In genomic region chr2:96305979-96306308, GRCh38 we compare ENCODE assay signal across 8 cellular contexts. TPM values are rescaled to one million over a fixed set of nuclear protein-coding genes. Genes with fewer than 3 reads are reported as not detected.
DNase-seq lines count a peak whose midpoint lies in the region; ATAC-seq lines count a peak whose summit lies in the region.

No MANE protein-coding gene starts in this region.

- H3K36me3 Mint-ChIP-seq in activated T-helper 2 cell treated with anti-CD3 and anti-CD28 coated beads, Interferon-gamma antibody, Interleukin-2, Interleukin-4, amounts not matched to agents 10 μg/mL and 5 μg/mL and 100 μg/mL, durations not matched to agents 14 hours and 24 hours and 36 hours (ENCODE audit: low read depth), result peaks cover 61% of the 10 kb centered on the region

- peak overlapping the region; percentile 95 for H3K4me3 Mint-ChIP-seq in activated T-helper 2 cell treated with anti-CD3 and anti-CD28 coated beads, Interferon-gamma antibody, Interleukin-2, Interleukin-4, amounts not matched to agents 10 μg/mL and 5 μg/mL and 100 μg/mL, durations not matched to agents 14 hours and 24 hours and 36 hours (ENCODE audit: low read depth)

- peaks cover 44% of the 10 kb centered on the region for H3K4me1 Mint-ChIP-seq in activated T-helper 2 cell treated with anti-CD3 and anti-CD28 coated beads, Interferon-gamma antibody, Interleukin-2, Interleukin-4, amounts not matched to agents 10 μg/mL and 5 μg/mL and 100 μg/mL, durations not matched to agents 14 hours and 24 hours and 36 hours (ENCODE audit: low read depth)

- peak; percentile 32 for DNase-seq in NCI-H82 (lab: John Stamatoyannopoulos, UW)
- DNase-seq in NCI-H82 treated with DMSO at 0.1 percent for 48 hours (lab: John Stamatoyannopoulos, UW; ENCODE audit: unreplicated experiment), result no peak
- DNase-seq in activated T-helper 2 cell treated with anti-CD3 and anti-CD28 coated beads, Interferon-gamma antibody, Interleukin-2, Interleukin-4, amounts not matched to agents 10 μg/mL and 5 μg/mL and 100 μg/mL, durations not matched to agents 14 hours and 24 hours and 36 hours (ENCODE audit: low spot score), result no peak
- no peak for DNase-seq in NCI-H748 (lab: John Stamatoyannopoulos, UW; ENCODE audit: unreplicated experiment)
- DNase-seq in activated effector memory CD4-positive, alpha-beta T cell treated with Interleukin-2 at 50 U/mL for 16 hours, result no peak

- H3K9me3 ChIP-seq in iPS-18c (ENCODE audit: control insufficient read depth, insufficient read depth, low read length), result no peaks in the 10 kb centered on the region
- no peaks in the 10 kb centered on the region for H3K9me3 ChIP-seq in subcutaneous abdominal adipose tissue (ENCODE audit: control insufficient read depth in 5 of 5, low read length in 5 of 5)

- H3K27ac ChIP-seq in subcutaneous abdominal adipose tissue (ENCODE audit: low read depth, low read length), result peak overlapping the region; percentile 85

- H3K36me3 ChIP-seq in subcutaneous abdominal adipose tissue (ENCODE audit: control insufficient read depth in 5 of 5, insufficient read depth in 5 of 5, low read length in 5 of 5), result peaks cover 11 to 31% (median 26%) of the 10 kb centered on the region in 5 donors

- H3K4me1 ChIP-seq in subcutaneous abdominal adipose tissue (ENCODE audit: control insufficient read depth in 5 of 5, insufficient read depth in 5 of 5, low read length in 5 of 5), result peaks cover 3 to 27% (median 21%) of the 10 kb centered on the region in 5 donors

- H3K27me3 ChIP-seq in subcutaneous abdominal adipose tissue (ENCODE audit: control insufficient read depth in 5 of 5, insufficient read depth in 4 of 5, low read length in 5 of 5), result no peaks in the 10 kb centered on the region

- ATAC-seq in HG02571 (IDR thresholded peaks at IDR 0.05; ENCODE audit: unreplicated experiment), result no peak

- no peaks in the 10 kb centered on the region for H3K27me3 Mint-ChIP-seq in activated T-helper 2 cell treated with anti-CD3 and anti-CD28 coated beads, Interferon-gamma antibody, Interleukin-2, Interleukin-4, amounts not matched to agents 10 μg/mL and 5 μg/mL and 100 μg/mL, durations not matched to agents 14 hours and 24 hours and 36 hours (ENCODE audit: low read depth)

- intact Hi-C loops in activated T-helper 2 cell treated with anti-CD3 and anti-CD28 coated beads, Interferon-gamma antibody, Interleukin-2, Interleukin-4, amounts not matched to agents 10 μg/mL and 5 μg/mL and 100 μg/mL, durations not matched to agents 14 hours and 24 hours and 36 hours (cut with micrococcal nuclease), result loop anchor here (1.0 kb wide), 4 partner anchors 15 to 40 kb away; partner anchors contain the start of genes CIAO1 and NCAPH

- H3K9me3 Mint-ChIP-seq in activated T-helper 2 cell treated with anti-CD3 and anti-CD28 coated beads, Interferon-gamma antibody, Interleukin-2, Interleukin-4, amounts not matched to agents 10 μg/mL and 5 μg/mL and 100 μg/mL, durations not matched to agents 14 hours and 24 hours and 36 hours, result no peaks in the 10 kb centered on the region

- peak overlapping the region; percentile 94 for H3K27ac Mint-ChIP-seq in activated T-helper 2 cell treated with anti-CD3 and anti-CD28 coated beads, Interferon-gamma antibody, Interleukin-2, Interleukin-4, amounts not matched to agents 10 μg/mL and 5 μg/mL and 100 μg/mL, durations not matched to agents 14 hours and 24 hours and 36 hours

- peak overlapping the region; percentile 63 to 98 (median 88) for H3K9ac ChIP-seq in subcutaneous abdominal adipose tissue (ENCODE audit: low read length in 5 of 5)

- H3K4me3 ChIP-seq in iPS-18c (ENCODE audit: insufficient read depth, low read depth, low read length), result peak overlapping the region; percentile 90
- H3K4me3 ChIP-seq in subcutaneous abdominal adipose tissue (ENCODE audit: low read depth in 1 of 5, low read length in 5 of 5), result peak overlapping the region; percentile 91 to 100 (median 96)

RNA-seq across cellular contexts. Expression of gene SNRNP200, which starts 0.6 kb away (rescaled TPM):
- total RNA-seq in activated T-helper 2 cell treated with anti-CD3 and anti-CD28 coated beads, Interferon-gamma antibody, Interleukin-2, Interleukin-4, amounts not matched to agents 10 μg/mL and 5 μg/mL and 100 μg/mL, durations not matched to agents 14 hours and 24 hours and 36 hours, result 191 TPM in 2 replicates

RNA-seq across cellular contexts. Expression of gene ITPRIPL1, which starts 19.2 kb away (rescaled TPM):
- 44.8 and 45.0 TPM in 2 replicates for total RNA-seq in activated T-helper 2 cell treated with anti-CD3 and anti-CD28 coated beads, Interferon-gamma antibody, Interleukin-2, Interleukin-4, amounts not matched to agents 10 μg/mL and 5 μg/mL and 100 μg/mL, durations not matched to agents 14 hours and 24 hours and 36 hours

RNA-seq across cellular contexts. Expression of gene NCAPH, which starts 29.6 kb away (rescaled TPM):
- total RNA-seq in activated T-helper 2 cell treated with anti-CD3 and anti-CD28 coated beads, Interferon-gamma antibody, Interleukin-2, Interleukin-4, amounts not matched to agents 10 μg/mL and 5 μg/mL and 100 μg/mL, durations not matched to agents 14 hours and 24 hours and 36 hours, result 62.1 and 63.3 TPM in 2 replicates

RNA-seq across cellular contexts. Expression of gene CIAO1, which starts 39.9 kb away (rescaled TPM):
- 93.9 and 94.7 TPM in 2 replicates for total RNA-seq in activated T-helper 2 cell treated with anti-CD3 and anti-CD28 coated beads, Interferon-gamma antibody, Interleukin-2, Interleukin-4, amounts not matched to agents 10 μg/mL and 5 μg/mL and 100 μg/mL, durations not matched to agents 14 hours and 24 hours and 36 hours

RNA-seq across cellular contexts. Expression of gene TMEM127, which starts 40.1 kb away (rescaled TPM):
- total RNA-seq in activated T-helper 2 cell treated with anti-CD3 and anti-CD28 coated beads, Interferon-gamma antibody, Interleukin-2, Interleukin-4, amounts not matched to agents 10 μg/mL and 5 μg/mL and 100 μg/mL, durations not matched to agents 14 hours and 24 hours and 36 hours, result 29.0 and 30.4 TPM in 2 replicates
